25 cellular contexts compared by ENCODE assay signal in the genomic region with DNA sequence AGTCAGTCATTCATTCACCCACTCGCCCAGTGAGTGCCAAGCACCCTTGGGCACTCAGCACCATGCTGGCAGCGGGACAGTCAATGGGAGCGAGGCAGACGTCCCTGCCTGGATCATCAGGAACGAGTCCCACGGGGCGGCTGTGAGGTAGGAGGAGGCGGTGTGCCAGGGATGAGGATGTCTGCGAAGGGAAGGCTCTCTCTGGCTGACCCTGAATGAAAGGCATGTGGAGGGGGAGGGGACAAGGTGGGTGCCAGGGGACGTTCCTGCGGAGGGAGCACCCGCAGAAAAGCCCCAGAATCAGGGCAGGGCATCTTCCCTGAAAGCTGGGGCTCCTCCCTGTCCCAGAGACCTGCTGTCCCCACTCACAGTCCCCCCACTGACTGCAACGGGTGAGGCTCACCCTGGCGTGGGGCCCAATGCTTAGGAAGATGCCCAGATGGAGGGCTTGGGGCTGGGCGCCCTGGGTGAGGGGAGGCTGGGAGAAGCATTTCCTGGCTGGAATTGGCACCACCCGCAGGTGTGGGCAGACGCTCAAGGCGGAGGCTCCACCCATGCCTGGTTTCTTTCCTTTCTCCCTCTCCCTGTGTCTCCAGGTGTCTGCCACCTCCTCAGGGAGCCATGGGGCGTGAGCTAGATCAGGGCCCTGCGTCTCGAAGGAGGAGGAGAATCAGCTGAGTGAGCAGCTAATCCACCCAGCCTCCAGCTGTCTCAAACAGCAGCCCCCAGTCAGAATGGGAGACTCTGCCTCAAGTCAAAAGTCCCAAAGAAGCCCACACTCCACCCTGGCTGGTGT.
A peak's percentile ranks its signal among the peaks of the same experiment; 100 is the strongest.
DNase-seq lines count a peak whose midpoint lies in the region; ATAC-seq lines count a peak whose summit lies in the region.
"Had no signal": no experiment of that assay in that cellular context is flagged by ENCODE, and none has a peak within 500 bp of the region (broad histone marks: within the 10 kb centered on the region; RNA-seq: fewer than 3 reads in every experiment).

No MANE protein-coding gene starts in this region.

- H3K27ac Mint-ChIP-seq in T-cell, result no peak overlapping the region
- H3K27ac Mint-ChIP-seq: activated naive CD8-positive, alpha-beta T cell; activated T-helper 1 cell treated with anti-CD3 and anti-CD28 coated beads, Interleukin-12 subunit alpha, Interleukin-12 subunit beta, Interleukin-2, Interleukin-4 antibody, amounts not matched to agents 30 ng/mL and 10 ng/mL and 1 ng/mL, durations not matched to agents 14 hours and 24 hours and 36 hours; HFFc6 had no signal

- POLR2A ChIA-PET in T-cell (lab: Charles Lee), result no interaction called here

- no peaks in the 10 kb centered on the region for H4K20me1 ChIP-seq in BLaER1

- H3K9me3 ChIP-seq in BLaER1, result no peaks in the 10 kb centered on the region
- no peaks in the 10 kb centered on the region for H3K9me3 ChIP-seq in MG63
- H3K9me3 ChIP-seq: thoracic aorta had no signal

- no peak overlapping the region for H3K4me3 Mint-ChIP-seq in T-cell
- H3K4me3 Mint-ChIP-seq: activated naive CD8-positive, alpha-beta T cell; activated T-helper 1 cell treated with anti-CD3 and anti-CD28 coated beads, Interleukin-12 subunit alpha, Interleukin-12 subunit beta, Interleukin-2, Interleukin-4 antibody, amounts not matched to agents 30 ng/mL and 10 ng/mL and 1 ng/mL, durations not matched to agents 14 hours and 24 hours and 36 hours; central memory CD8-positive, alpha-beta T cell; HFFc6 had no signal

- H3K4me2 ChIP-seq in BLaER1, result peak overlapping the region; percentile 57

- H3K27me3 ChIP-seq in BLaER1 (no peaks in the 10 kb centered on the region), MG63 (peaks cover 9% of the 10 kb centered on the region)

- peaks cover 68% of the 10 kb centered on the region for H3K4me1 ChIP-seq in BLaER1

- CTCF ChIA-PET in T-cell (lab: Charles Lee), result no interaction called here

- H3K36me3 Mint-ChIP-seq in T-cell, result no peaks in the 10 kb centered on the region
- H3K36me3 Mint-ChIP-seq: activated naive CD8-positive, alpha-beta T cell; CD14-positive monocyte had no signal

- ATAC-seq in left lobe of liver (no peak), T-cell (replicated peaks in 1 of 4) (no peak), Right ventricle myocardium superior (ENCODE audit: poor library complexity) (no peak)
- ATAC-seq: GM12878 had no signal

- no peak overlapping the region for H3K4me3 ChIP-seq in BLaER1
- no peak overlapping the region for H3K4me3 ChIP-seq in MG63
- H3K4me3 ChIP-seq: GM12878, lung, skin epidermis, thoracic aorta had no signal

- H3K36me3 ChIP-seq in BLaER1, result no peaks in the 10 kb centered on the region
- H3K36me3 ChIP-seq in MG63, result no peaks in the 10 kb centered on the region
- H3K36me3 ChIP-seq: thoracic aorta had no signal

- no peak overlapping the region for H3K9ac ChIP-seq in BLaER1

- no peaks in the 10 kb centered on the region for H3K4me1 Mint-ChIP-seq in T-cell
- H3K4me1 Mint-ChIP-seq: CD14-positive monocyte; central memory CD8-positive, alpha-beta T cell had no signal

- no peak overlapping the region for H3K27ac ChIP-seq in BLaER1
- H3K27ac ChIP-seq: skin epidermis, thoracic aorta had no signal

- peaks cover 8 to 14% of the 10 kb centered on the region in 2 donors for H3K27me3 Mint-ChIP-seq in T-cell

- DNase-seq in DMS79 treated with DMSO at 0.1 percent for 48 hours (lab: John Stamatoyannopoulos, UW) (peak; percentile 90), NCI-H446 (lab: John Stamatoyannopoulos, UW) (peak; percentile 4 to 65), left lobe of liver (ENCODE audit: low spot score) (peak; percentile 43), T-cell (no peak), Right ventricle myocardium superior (no peak), MG63 (no peak), HPDE6-E6E7 (ENCODE audit: extremely low spot score) (no peak)
- DNase-seq: activated CD4-positive, alpha-beta T cell treated with anti-CD3 and anti-CD28 coated beads for 1 hour; DMS153; erythroblast; HFFc6; hypothalamus; Kasumi-1; NCI-H526; stimulated activated CD4-positive, alpha-beta T cell treated with anti-CD3 and anti-CD28 coated beads, Interleukin-2, amount 100 ng/mL, for 48 hours; stimulated activated naive CD4-positive, alpha-beta T cell treated with Interleukin-2 at 50 U/mL for 16 hours had no signal

- intact Hi-C loops in Right ventricle myocardium superior (cut with DNase I), result no loop called here

- H3K9me3 Mint-ChIP-seq in T-cell, result peaks cover 0 to 10% (median 0%) of the 10 kb centered on the region in 3 donors
- H3K9me3 Mint-ChIP-seq: activated T-helper 1 cell treated with anti-CD3 and anti-CD28 coated beads, Interleukin-12 subunit alpha, Interleukin-12 subunit beta, Interleukin-2, Interleukin-4 antibody, amounts not matched to agents 30 ng/mL and 10 ng/mL and 1 ng/mL, durations not matched to agents 14 hours and 24 hours and 36 hours; central memory CD8-positive, alpha-beta T cell had no signal

Comparison
In these comparisons a context has a peak if more than half of its experiments do, and no peak if none do; other contexts are left out.
1. DNase-seq: peak in DMS79 treated with DMSO at 0.1 percent for 48 hours (single experiment), NCI-H446 (2 of 2) and left lobe of liver (single experiment); none in T-cell (0 of 34), Right ventricle myocardium superior (single experiment), MG63 (single experiment) and HPDE6-E6E7 (single experiment).